8 cellular contexts compared by ENCODE assay signal in genomic region chr6:53679446-53679933, GRCh38. TPM values are rescaled to one million over a fixed set of nuclear protein-coding genes. Genes with fewer than 3 reads are reported as not detected.
DNase-seq lines count a peak whose midpoint lies in the region; ATAC-seq and TF ChIP-seq lines count a peak whose summit lies in the region.

No MANE protein-coding gene starts in this region.

- DNase-seq in NCI-H460 (ENCODE audit: extremely low read depth, low read depth) (peak; percentile 5), endothelial cell (ENCODE audit: low spot score) (peak; percentile 8), nephron progenitor cell (no peak), NCI-H2029 (lab: John Stamatoyannopoulos, UW) (no peak)
- no peak for DNase-seq in activated CD4-positive, alpha-beta memory T cell treated with anti-CD3 and anti-CD28 coated beads, Interleukin-2, amount 10 ng/mL, durations not matched to agents 7 days and 5 days

- H3K4me3 Mint-ChIP-seq in endothelial cell (ENCODE audit: unreplicated experiment) = no peak overlapping the region
- no peak overlapping the region for H3K4me3 Mint-ChIP-seq in nephron progenitor cell
- H3K4me3 Mint-ChIP-seq in activated CD4-positive, alpha-beta memory T cell treated with anti-CD3 and anti-CD28 coated beads, Interleukin-2, amount 10 ng/mL, durations not matched to agents 7 days and 5 days = no peak overlapping the region

- H3K9me3 Mint-ChIP-seq in endothelial cell (ENCODE audit: unreplicated experiment) (no peaks in the 10 kb centered on the region), nephron progenitor cell (no peaks in the 10 kb centered on the region)
- H3K9me3 Mint-ChIP-seq in activated CD4-positive, alpha-beta memory T cell treated with anti-CD3 and anti-CD28 coated beads, Interleukin-2, amount 10 ng/mL, durations not matched to agents 7 days and 5 days = no peaks in the 10 kb centered on the region

- H3K4me1 Mint-ChIP-seq in endothelial cell (ENCODE audit: unreplicated experiment) (no peaks in the 10 kb centered on the region), nephron progenitor cell (peaks cover 11% of the 10 kb centered on the region)
- no peaks in the 10 kb centered on the region for H3K4me1 Mint-ChIP-seq in activated CD4-positive, alpha-beta memory T cell treated with anti-CD3 and anti-CD28 coated beads, Interleukin-2, amount 10 ng/mL, durations not matched to agents 7 days and 5 days

- H3K27me3 Mint-ChIP-seq in endothelial cell (ENCODE audit: unreplicated experiment) (no peaks in the 10 kb centered on the region), nephron progenitor cell (ENCODE audit: low read depth, poor library complexity) (peaks cover 15% of the 10 kb centered on the region)
- peaks cover 3% of the 10 kb centered on the region for H3K27me3 Mint-ChIP-seq in activated CD4-positive, alpha-beta memory T cell treated with anti-CD3 and anti-CD28 coated beads, Interleukin-2, amount 10 ng/mL, durations not matched to agents 7 days and 5 days

- H3K36me3 Mint-ChIP-seq in endothelial cell (ENCODE audit: low read depth, unreplicated experiment) (no peaks in the 10 kb centered on the region), nephron progenitor cell (ENCODE audit: low read depth) (no peaks in the 10 kb centered on the region)
- no peaks in the 10 kb centered on the region for H3K36me3 Mint-ChIP-seq in activated CD4-positive, alpha-beta memory T cell treated with anti-CD3 and anti-CD28 coated beads, Interleukin-2, amount 10 ng/mL, durations not matched to agents 7 days and 5 days (ENCODE audit: low read depth)

- POLR2A ChIA-PET in activated CD4-positive, alpha-beta memory T cell treated with anti-CD3 and anti-CD28 coated beads, Interleukin-2, amount 10 ng/mL, durations not matched to agents 7 days and 5 days (lab: Charles Lee) = interaction anchor here (0.6 kb wide), 1 partner anchor 43 kb away, joined by 3 read pairs; no protein-coding TSS in a partner anchor

- ATAC-seq in GM21367 (IDR thresholded peaks at IDR 0.05; ENCODE audit: unreplicated experiment) (peak; percentile 70), GM19351 (IDR thresholded peaks at IDR 0.05; ENCODE audit: unreplicated experiment) (no peak)

- H3K27ac Mint-ChIP-seq in endothelial cell (ENCODE audit: unreplicated experiment) = peak overlapping the region; percentile 75
- no peak overlapping the region for H3K27ac Mint-ChIP-seq in nephron progenitor cell
- H3K27ac Mint-ChIP-seq in activated CD4-positive, alpha-beta memory T cell treated with anti-CD3 and anti-CD28 coated beads, Interleukin-2, amount 10 ng/mL, durations not matched to agents 7 days and 5 days = no peak overlapping the region

- CTCF ChIA-PET in activated CD4-positive, alpha-beta memory T cell treated with anti-CD3 and anti-CD28 coated beads, Interleukin-2, amount 10 ng/mL, durations not matched to agents 7 days and 5 days (lab: Charles Lee) = interaction anchor here (0.7 to 1.3 kb wide), 4 partner anchors 29 to 186 kb away, joined by 3 to 5 read pairs (median 3); no protein-coding TSS in a partner anchor

- peak; percentile 62 for TF ChIP-seq CTCF in C4-2B (conservative IDR thresholded peaks at IDR 0.05)
- TF ChIP-seq CTCF in endothelial cell (IDR thresholded peaks at IDR 0.05; ENCODE audit: unreplicated experiment) = peak; percentile 47
- TF ChIP-seq CTCF in nephron progenitor cell (IDR thresholded peaks at IDR 0.05) = peak; percentile 38

- H3K27ac ChIP-seq in C4-2B = no peak overlapping the region

RNA-seq across cellular contexts. Expression of gene KLHL31, which starts 13.9 kb away (rescaled TPM):
- total RNA-seq in NCI-H460 (2014; rRNA removed; shearing (Covaris generic)) = 0.14 and 0.42 TPM in 2 replicates
- 1.1 and 1.4 TPM in 2 replicates for polyA plus RNA-seq in NCI-H460 (2014; cell fraction: nucleus; rRNA removed)
- total RNA-seq in endothelial cell (ENCODE audit: unreplicated experiment) = 0.51 TPM
- total RNA-seq in activated CD4-positive, alpha-beta memory T cell treated with anti-CD3 and anti-CD28 coated beads, Interleukin-2, amount 10 ng/mL, durations not matched to agents 7 days and 5 days = under 1 TPM; 0.08 to 0.18 TPM

Comparison
In these comparisons a context has a peak if more than half of its experiments do, and no peak if none do; other contexts are left out.
1. DNase-seq: peak in NCI-H460 (single experiment) and endothelial cell (single experiment); none in nephron progenitor cell (single experiment), NCI-H2029 (single experiment) and activated CD4-positive, alpha-beta memory T cell treated with anti-CD3 and anti-CD28 coated beads, Interleukin-2, amount 10 ng/mL, durations not matched to agents 7 days and 5 days (single experiment).
2. Peak in every context shown above with its lines, with median percentiles within 50 percentile points of each other: CTCF ChIP-seq.